24 cellular contexts compared by ENCODE assay signal in genomic region chr7:85770332-85770731, GRCh38.
"Had no signal": no experiment of that assay in that cellular context is flagged by ENCODE, and none has a peak within 500 bp of the region (broad histone marks: within the 10 kb centered on the region; RNA-seq: fewer than 3 reads in every experiment).

No MANE protein-coding gene starts in this region.

- H3K4me1 ChIP-seq: pancreas, sigmoid colon, upper lobe of right lung had no signal

- H3K27me3 ChIP-seq: pancreas, sigmoid colon, stomach, upper lobe of right lung had no signal

- H3K36me3 Mint-ChIP-seq: activated naive CD4-positive, alpha-beta T cell treated with anti-CD3 and anti-CD28 coated beads, Interleukin-2, amount 50 U/mL, for 72 hours; brain; memory B cell; naive thymus-derived CD4-positive, alpha-beta T cell had no signal

- H3K4me1 Mint-ChIP-seq: activated B cell treated with CpG ODN at 0.5 μM for 24 hours; activated CD4-positive, alpha-beta T cell treated with anti-CD3 and anti-CD28 coated beads, Interleukin-2, amount 10 ng/mL, durations not matched to agents 24 days and 14 days; memory B cell; naive thymus-derived CD4-positive, alpha-beta T cell had no signal

- H3K27ac ChIP-seq: coronary artery, pancreas, sigmoid colon, stomach, thoracic aorta, upper lobe of right lung had no signal

- H3K4me3 ChIP-seq: coronary artery, mucosa of descending colon, pancreas, sigmoid colon, stomach, thoracic aorta, upper lobe of right lung had no signal

- H3K9me3 ChIP-seq: mucosa of descending colon, pancreas, sigmoid colon, thoracic aorta, upper lobe of right lung had no signal

- H3K27ac Mint-ChIP-seq: activated B cell treated with CpG ODN at 0.5 μM for 24 hours; activated CD4-positive, alpha-beta T cell treated with anti-CD3 and anti-CD28 coated beads, Interleukin-2, amount 10 ng/mL, durations not matched to agents 24 days and 14 days; activated CD8-positive, alpha-beta T cell treated with anti-CD3 and anti-CD28 coated beads, Interleukin-2, amount 10 ng/mL, durations not matched to agents 7 days and 5 days; activated naive CD4-positive, alpha-beta T cell treated with anti-CD3 and anti-CD28 coated beads, Interleukin-2, amount 50 U/mL, for 72 hours; brain; memory B cell; naive thymus-derived CD4-positive, alpha-beta T cell had no signal

- H3K36me3 ChIP-seq: pancreas, sigmoid colon, stomach, thoracic aorta, upper lobe of right lung had no signal

- H3K27me3 Mint-ChIP-seq: activated B cell treated with CpG ODN at 0.5 μM for 24 hours; activated CD4-positive, alpha-beta T cell treated with anti-CD3 and anti-CD28 coated beads, Interleukin-2, amount 10 ng/mL, durations not matched to agents 24 days and 14 days; brain; memory B cell; naive thymus-derived CD4-positive, alpha-beta T cell had no signal

- ATAC-seq: activated CD8-positive, alpha-beta T cell treated with anti-CD3 and anti-CD28 coated beads, Interleukin-2, amount 10 ng/mL, durations not matched to agents 7 days and 5 days; activated naive CD4-positive, alpha-beta T cell treated with anti-CD3 and anti-CD28 coated beads, Interleukin-2, amount 50 U/mL, for 72 hours; left ventricle myocardium superior; mucosa of descending colon; naive thymus-derived CD4-positive, alpha-beta T cell; pancreas; upper lobe of right lung had no signal

- H3K4me3 Mint-ChIP-seq: activated B cell treated with CpG ODN at 0.5 μM for 24 hours; activated CD4-positive, alpha-beta T cell treated with anti-CD3 and anti-CD28 coated beads, Interleukin-2, amount 10 ng/mL, durations not matched to agents 24 days and 14 days; activated CD8-positive, alpha-beta T cell treated with anti-CD3 and anti-CD28 coated beads, Interleukin-2, amount 10 ng/mL, durations not matched to agents 7 days and 5 days; brain; memory B cell; naive thymus-derived CD4-positive, alpha-beta T cell had no signal

- H3K9me3 Mint-ChIP-seq: activated B cell treated with CpG ODN at 0.5 μM for 24 hours; activated CD4-positive, alpha-beta T cell treated with anti-CD3 and anti-CD28 coated beads, Interleukin-2, amount 10 ng/mL, durations not matched to agents 24 days and 14 days; activated naive CD4-positive, alpha-beta T cell treated with anti-CD3 and anti-CD28 coated beads, Interleukin-2, amount 50 U/mL, for 72 hours; memory B cell had no signal

- DNase-seq: activated B cell treated with CpG ODN at 0.5 μM for 24 hours; activated CD4-positive, alpha-beta T cell treated with anti-CD3 and anti-CD28 coated beads, Interleukin-2, amount 10 ng/mL, durations not matched to agents 24 days and 14 days; activated CD8-positive, alpha-beta memory T cell treated with anti-CD3 and anti-CD28 coated beads, Interleukin-2, amount 50 U/mL, for 4 hours; activated CD8-positive, alpha-beta T cell treated with anti-CD3 and anti-CD28 coated beads, Interleukin-2, amount 10 ng/mL, durations not matched to agents 7 days and 5 days; activated gamma-delta T cell; activated T-cell treated with anti-CD3 and anti-CD28 coated beads, Interleukin-2, amount 50 U/mL, for 48 hours; central memory CD4-positive, alpha-beta T cell; effector CD4-positive, alpha-beta T cell; hippocampal formation; kidney; left ventricle myocardium superior; mucosa of descending colon; naive thymus-derived CD4-positive, alpha-beta T cell; pancreas; sigmoid colon; stimulated activated CD4-positive, alpha-beta T cell treated with anti-CD3 and anti-CD28 coated beads, Interleukin-12 subunit alpha, Interleukin-12 subunit beta, amount 100 ng/mL, for 4 hours; stimulated activated CD4-positive, alpha-beta T cell treated with anti-CD3 and anti-CD28 coated beads, Interleukin-2, amount 100 ng/mL, for 24 hours; stomach; upper lobe of right lung had no signal
